ENCODE assay signal across 27 cellular contexts in the genomic region with DNA sequence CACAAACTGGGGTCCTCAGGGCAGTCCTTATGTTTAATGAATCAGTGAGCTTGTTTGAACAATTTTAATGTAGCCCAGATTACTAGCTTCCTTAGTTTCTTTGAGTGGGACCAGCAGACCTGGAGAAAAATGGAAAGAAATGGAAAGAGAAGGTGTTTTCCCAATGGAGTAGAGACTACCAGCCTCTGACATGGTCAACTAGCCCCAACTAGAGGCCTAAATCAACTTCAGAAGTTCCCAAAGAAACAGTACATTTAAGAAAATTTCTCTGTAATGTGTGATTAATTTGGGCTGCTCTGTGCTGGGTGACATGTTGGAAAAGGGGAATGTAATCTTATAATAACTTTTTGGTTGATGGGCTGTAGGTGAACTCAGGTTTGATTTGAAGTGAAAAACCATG. TPM values are rescaled to one million over a fixed set of nuclear protein-coding genes. Genes with fewer than 3 reads are reported as not detected.
"Had no signal": no experiment of that assay in that cellular context is flagged by ENCODE, and none has a peak within 500 bp of the region (broad histone marks: within the 10 kb centered on the region; RNA-seq: fewer than 3 reads in every experiment).

No MANE protein-coding gene starts in this region.

- DNase-seq: effector CD4-positive, alpha-beta T cell; heart left ventricle; hippocampal formation; kidney glomerular epithelial cell; mammary epithelial cell; ovary; sigmoid colon; stimulated activated CD4-positive, alpha-beta T cell treated with anti-CD3 and anti-CD28 coated beads, Interleukin-2, amount 100 ng/mL, for 24 hours; stimulated activated CD4-positive, alpha-beta T cell treated with anti-CD3 and anti-CD28 coated beads, Interleukin-4, amount 100 ng/mL, for 4 hours; stimulated activated naive B cell treated with anti-CD40 and anti-IgM and Interleukin-4, amounts not matched to agents 10 μg/mL and 1 μg/mL and 100 μg/mL, for 72 hours; stimulated activated naive CD8-positive, alpha-beta T cell treated with anti-CD3 and anti-CD28 coated beads, Interleukin-15, amount 100 ng/mL, for 72 hours; testis had no signal

- H3K36me3 ChIP-seq: heart left ventricle, neutrophil, ovary, right atrium auricular region, sigmoid colon, tibial nerve had no signal

- H3K36me3 Mint-ChIP-seq: natural killer cell treated with Interleukin-12 subunit alpha and Interleukin-12 subunit beta and Interleukin-15 and Interleukin-18, amount 100 ng/mL, for 72 hours; stimulated activated naive B cell treated with anti-CD40 and anti-IgM and Interleukin-4, amounts not matched to agents 10 μg/mL and 1 μg/mL and 100 μg/mL, for 72 hours had no signal

- H3K4me1 ChIP-seq: heart left ventricle, right atrium auricular region, sigmoid colon, testis, tibial nerve had no signal

- H3K4me1 Mint-ChIP-seq: stimulated activated naive B cell treated with anti-CD40 and anti-IgM and Interleukin-4, amounts not matched to agents 10 μg/mL and 1 μg/mL and 100 μg/mL, for 72 hours; stimulated activated naive CD8-positive, alpha-beta T cell treated with anti-CD3 and anti-CD28 coated beads, Interleukin-15, amount 100 ng/mL, for 72 hours had no signal

- H3K4me3 Mint-ChIP-seq: natural killer cell treated with Interleukin-12 subunit alpha and Interleukin-12 subunit beta and Interleukin-15 and Interleukin-18, amount 100 ng/mL, for 72 hours; stimulated activated naive B cell treated with anti-CD40 and anti-IgM and Interleukin-4, amounts not matched to agents 10 μg/mL and 1 μg/mL and 100 μg/mL, for 72 hours; stimulated activated naive CD8-positive, alpha-beta T cell treated with anti-CD3 and anti-CD28 coated beads, Interleukin-15, amount 100 ng/mL, for 72 hours had no signal

- H3K27me3 Mint-ChIP-seq: natural killer cell treated with Interleukin-12 subunit alpha and Interleukin-12 subunit beta and Interleukin-15 and Interleukin-18, amount 100 ng/mL, for 72 hours; stimulated activated naive B cell treated with anti-CD40 and anti-IgM and Interleukin-4, amounts not matched to agents 10 μg/mL and 1 μg/mL and 100 μg/mL, for 72 hours had no signal

- H3K27ac ChIP-seq: coronary artery, heart left ventricle, neutrophil, ovary, right atrium auricular region, sigmoid colon, skin epidermis, testis, tibial nerve had no signal

- H3K27ac Mint-ChIP-seq: natural killer cell treated with Interleukin-12 subunit alpha and Interleukin-12 subunit beta and Interleukin-15 and Interleukin-18, amount 100 ng/mL, for 72 hours; stimulated activated naive B cell treated with anti-CD40 and anti-IgM and Interleukin-4, amounts not matched to agents 10 μg/mL and 1 μg/mL and 100 μg/mL, for 72 hours; stimulated activated naive CD8-positive, alpha-beta T cell treated with anti-CD3 and anti-CD28 coated beads, Interleukin-15, amount 100 ng/mL, for 72 hours had no signal

- H3K9me3 ChIP-seq: heart left ventricle, neutrophil, ovary, right atrium auricular region, sigmoid colon, testis, tibial nerve had no signal

- H3K4me3 ChIP-seq: coronary artery, heart left ventricle, ovary, right atrium auricular region, sigmoid colon, skin epidermis, testis, tibial nerve had no signal

- H3K27me3 ChIP-seq: heart left ventricle, neutrophil, ovary, right atrium auricular region, sigmoid colon, testis, tibial nerve had no signal

- ATAC-seq: heart left ventricle; left lobe of liver; natural killer cell treated with Interleukin-12 subunit alpha and Interleukin-12 subunit beta and Interleukin-15 and Interleukin-18, amount 100 ng/mL, for 72 hours; stimulated activated naive B cell treated with anti-CD40 and anti-IgM and Interleukin-4, amounts not matched to agents 10 μg/mL and 1 μg/mL and 100 μg/mL, for 72 hours; stimulated activated naive CD8-positive, alpha-beta T cell treated with anti-CD3 and anti-CD28 coated beads, Interleukin-15, amount 100 ng/mL, for 72 hours had no signal

RNA-seq across cellular contexts. Expression of a gene that starts 43.6 kb away (rescaled TPM):
- total RNA-seq: chondrocyte; dermis microvascular lymphatic vessel endothelial cell; glomerular endothelial cell; left lobe of liver; mammary epithelial cell; mesenteric fat pad; mononuclear cell; natural killer cell treated with Interleukin-12 subunit alpha and Interleukin-12 subunit beta and Interleukin-15 and Interleukin-18, amount 100 ng/mL, for 72 hours; subcutaneous adipose tissue; tibial nerve; ureter had no signal
- polyA plus RNA-seq: esophagus, mammary epithelial cell, ovary, sigmoid colon had no signal
